ENCODE assay signal across 13 cellular contexts in genomic region chr12:54432815-54433164, GRCh38. TPM values are rescaled to one million over a fixed set of nuclear protein-coding genes. Genes with fewer than 3 reads are reported as not detected.
DNase-seq lines count a peak whose midpoint lies in the region; ATAC-seq and TF ChIP-seq lines count a peak whose summit lies in the region.
"Had no signal": no experiment of that assay in that cellular context is flagged by ENCODE, and none has a peak within 500 bp of the region (broad histone marks: within the 10 kb centered on the region; RNA-seq: fewer than 3 reads in every experiment).

No MANE protein-coding gene starts in this region.

- TF ChIP-seq POLR2A in suprapubic skin (IDR thresholded peaks at IDR 0.05) = no peak

- intact Hi-C loops in activated CD4-positive, alpha-beta T cell treated with anti-CD3 and anti-CD28 coated beads for 36 hours (cut with DNase I, micrococcal nuclease) = no loop called here

- H3K36me3 ChIP-seq in lung (ENCODE audit: control insufficient read depth in 2 of 2, insufficient read depth in 2 of 2, low read length in 2 of 2) (no peaks in the 10 kb centered on the region), suprapubic skin (no peaks in the 10 kb centered on the region)

- no peaks in the 10 kb centered on the region for H3K9me3 Mint-ChIP-seq in activated CD4-positive, alpha-beta T cell treated with anti-CD3 and anti-CD28 coated beads for 36 hours (ENCODE audit: low read depth)
- no peaks in the 10 kb centered on the region for H3K9me3 Mint-ChIP-seq in central memory CD8-positive, alpha-beta T cell

- TF ChIP-seq EP300 in suprapubic skin (IDR thresholded peaks at IDR 0.05) = no peak

- WGBS in lung, 2 donors = 60 to 70% methylated on average over 4 of the region's 4 CpGs
- WGBS in suprapubic skin = 78% methylated on average over 4 of the region's 4 CpGs

- H3K4me3 ChIP-seq in lung (no peak overlapping the region), suprapubic skin (no peak overlapping the region)

- no peaks in the 10 kb centered on the region for H3K9me3 ChIP-seq in lung (ENCODE audit: control insufficient read depth in 2 of 2, insufficient read depth in 1 of 2, low read length in 1 of 2)
- H3K9me3 ChIP-seq in suprapubic skin = no peaks in the 10 kb centered on the region

- peak overlapping the region; percentile 43 to 84 for H3K27ac ChIP-seq in lung (ENCODE audit: low read depth in 1 of 2, low read length in 1 of 2)
- H3K27ac ChIP-seq in suprapubic skin = peak overlapping the region; percentile 60

- no peak overlapping the region for H3K4me3 Mint-ChIP-seq in activated CD4-positive, alpha-beta T cell treated with anti-CD3 and anti-CD28 coated beads for 36 hours
- H3K4me3 Mint-ChIP-seq in central memory CD8-positive, alpha-beta T cell = peak overlapping the region; percentile 68

- H3K4me1 ChIP-seq in lung (ENCODE audit: control insufficient read depth in 2 of 2, insufficient read depth in 2 of 2, low read length in 2 of 2) (peaks cover 13 to 17% of the 10 kb centered on the region in 2 donors), suprapubic skin (peaks cover 45% of the 10 kb centered on the region)

- peaks cover 32% of the 10 kb centered on the region for H3K4me1 Mint-ChIP-seq in activated CD4-positive, alpha-beta T cell treated with anti-CD3 and anti-CD28 coated beads for 36 hours
- H3K4me1 Mint-ChIP-seq in central memory CD8-positive, alpha-beta T cell = peaks cover 42% of the 10 kb centered on the region

- H3K27ac Mint-ChIP-seq in activated CD4-positive, alpha-beta T cell treated with anti-CD3 and anti-CD28 coated beads for 36 hours = peak overlapping the region; percentile 43
- H3K27ac Mint-ChIP-seq in central memory CD8-positive, alpha-beta T cell (ENCODE audit: low read depth) = no peak overlapping the region

- H3K27me3 Mint-ChIP-seq in activated CD4-positive, alpha-beta T cell treated with anti-CD3 and anti-CD28 coated beads for 36 hours = no peaks in the 10 kb centered on the region
- no peaks in the 10 kb centered on the region for H3K27me3 Mint-ChIP-seq in central memory CD8-positive, alpha-beta T cell

- POLR2A ChIA-PET in activated CD4-positive, alpha-beta T cell treated with anti-CD3 and anti-CD28 coated beads for 36 hours (lab: Charles Lee) = interaction anchor here (0.6 to 1.0 kb wide), 2 partner anchors 10 to 15 kb away, joined by 3 to 4 read pairs; no protein-coding TSS in a partner anchor

- ATAC-seq in activated CD4-positive, alpha-beta T cell treated with anti-CD3 and anti-CD28 coated beads for 36 hours = peak; percentile 59
- peak; percentile 79 for ATAC-seq in central memory CD8-positive, alpha-beta T cell (replicated peaks; ENCODE audit: extremely low read depth, poor library complexity, severe bottlenecking)
- ATAC-seq in lung (ENCODE audit: insufficient read depth, low FRiP score) (no peak), HG02623 (IDR thresholded peaks at IDR 0.05; ENCODE audit: unreplicated experiment) (no peak)

- no peak for DNase-seq in activated CD4-positive, alpha-beta T cell treated with anti-CD3 and anti-CD28 coated beads for 36 hours
- DNase-seq in activated CD4-positive, alpha-beta T cell treated with anti-CD3 and anti-CD28 coated beads for 1 hour = no peak
- DNase-seq in central memory CD8-positive, alpha-beta T cell (ENCODE audit: low spot score in 2 of 2) = no peak
- DNase-seq in lung (ENCODE audit: low spot score) (no peak), suprapubic skin (ENCODE audit: low spot score in 2 of 2) (no peak), NAMALWA (ENCODE audit: low spot score) (no peak), foreskin melanocyte (no peak)
- DNase-seq: ACHN, amniotic stem cell, NCI-H1694 treated with DMSO at 0.1 percent for 48 hours, SW 1271 had no signal

- CTCF ChIA-PET in activated CD4-positive, alpha-beta T cell treated with anti-CD3 and anti-CD28 coated beads for 36 hours (lab: Charles Lee) = interaction anchor here (0.7 to 37.3 kb wide), 7 partner anchors 8 to 213 kb away, joined by 3 to 638 read pairs (median 3); no protein-coding TSS in a partner anchor

- no peaks in the 10 kb centered on the region for H3K36me3 Mint-ChIP-seq in activated CD4-positive, alpha-beta T cell treated with anti-CD3 and anti-CD28 coated beads for 36 hours (ENCODE audit: low read depth)
- H3K36me3 Mint-ChIP-seq in central memory CD8-positive, alpha-beta T cell (ENCODE audit: insufficient read depth) = no peaks in the 10 kb centered on the region

- H3K27me3 ChIP-seq in lung (ENCODE audit: control insufficient read depth, insufficient read depth) (no peaks in the 10 kb centered on the region), suprapubic skin (no peaks in the 10 kb centered on the region)

- no peak for TF ChIP-seq CTCF in lung (IDR thresholded peaks at IDR 0.05; ENCODE audit: control extremely low read depth, extremely low read depth)
- no peak for TF ChIP-seq CTCF in suprapubic skin (IDR thresholded peaks at IDR 0.05)

RNA-seq across cellular contexts. Expression of gene ITGA5, which starts 13.7 kb away (rescaled TPM):
- total RNA-seq in activated CD4-positive, alpha-beta T cell treated with anti-CD3 and anti-CD28 coated beads for 36 hours = 10 to 100 TPM; 38.6 to 58.0 TPM
- total RNA-seq in lung (100 to 1,000 TPM in 1 of 2 donors, 10 to 100 TPM in 1; 71.2 to 131 TPM), suprapubic skin (10 to 100 TPM; 16.3 to 36.4 (median 24.8) TPM)
- 100 to 1,000 TPM in 1 of 2 donors, 10 to 100 TPM in 1; 39.8 to 134 TPM for polyA plus RNA-seq in lung

RNA-seq across cellular contexts. Expression of gene GTSF1, which starts 40.6 kb away (rescaled TPM):
- total RNA-seq in activated CD4-positive, alpha-beta T cell treated with anti-CD3 and anti-CD28 coated beads for 36 hours = 1 to 10 TPM; 6.8 to 7.2 TPM
- total RNA-seq in lung = 1 to 10 TPM in 1 of 2 donors, under 1 TPM in 1; 0.68 to 1.2 TPM
- 1 to 10 TPM in 1 of 2 donors, under 1 TPM in 1; 0.69 to 2.1 TPM for polyA plus RNA-seq in lung
- not detected for total RNA-seq in suprapubic skin
- total RNA-seq: epithelial cell of proximal tubule had no signal

RNA-seq across cellular contexts. Expression of gene ZNF385A, which starts 48.3 kb away (rescaled TPM):
- total RNA-seq in activated CD4-positive, alpha-beta T cell treated with anti-CD3 and anti-CD28 coated beads for 36 hours = under 1 TPM; 0.73 to 0.74 TPM
- total RNA-seq in lung (10 to 100 TPM in 1 of 2 donors, 1 to 10 TPM in 1; 7.6 to 26.1 TPM), suprapubic skin (100 to 1,000 TPM in 3 of 4 donors, 10 to 100 TPM in 1; 99.5 to 134 (median 113) TPM)
- 10 to 100 TPM; 15.3 to 17.9 TPM for polyA plus RNA-seq in lung

Comparison
In these comparisons a context has a peak if more than half of its experiments do, and no peak if none do; other contexts are left out.
1. ATAC-seq: peak in activated CD4-positive, alpha-beta T cell treated with anti-CD3 and anti-CD28 coated beads for 36 hours (single experiment) and central memory CD8-positive, alpha-beta T cell (single experiment); none in lung (single experiment) and HG02623 (single experiment).
2. RNA of gene ZNF385A, which starts 48.3 kb away (total RNA-seq): 99.5 to 134 TPM in suprapubic skin and 7.6 to 26.1 TPM in lung; 0.73 to 0.74 TPM in activated CD4-positive, alpha-beta T cell treated with anti-CD3 and anti-CD28 coated beads for 36 hours; every median in the first group is over 4 times any median in the second.